In the genomic region with DNA sequence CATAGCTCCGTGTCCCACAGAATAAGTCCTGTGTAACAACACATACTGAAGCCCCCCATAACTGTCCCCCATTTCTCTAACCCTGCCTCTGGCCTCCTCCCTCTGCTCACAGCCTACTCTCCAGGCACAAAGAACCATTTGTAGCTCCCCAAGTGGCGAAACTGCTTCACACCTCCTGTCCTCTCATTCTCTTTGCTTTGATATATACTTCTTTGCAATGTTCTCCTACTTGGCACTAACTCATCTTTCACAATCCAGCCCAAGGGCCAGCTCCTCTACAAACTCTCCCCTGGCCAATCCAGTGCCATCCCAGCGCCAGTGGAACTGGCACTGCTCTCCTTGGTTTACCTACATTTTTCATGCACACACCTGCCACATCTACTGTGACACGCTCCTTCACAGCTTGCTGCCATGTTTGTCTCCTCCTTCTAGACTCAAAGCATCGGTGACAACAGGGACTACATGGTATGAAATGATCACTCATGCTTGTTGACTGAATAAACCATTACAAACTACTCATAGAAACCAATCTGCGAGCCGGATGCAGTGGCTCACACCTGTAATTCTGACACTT, we compare ENCODE assay signal across 13 cellular contexts. TPM values are rescaled to one million over a fixed set of nuclear protein-coding genes. Genes with fewer than 3 reads are reported as not detected.
DNase-seq lines count a peak whose midpoint lies in the region; ATAC-seq and TF ChIP-seq lines count a peak whose summit lies in the region.
"Had no signal": no experiment of that assay in that cellular context is flagged by ENCODE, and none has a peak within 500 bp of the region (broad histone marks: within the 10 kb centered on the region; RNA-seq: fewer than 3 reads in every experiment).

No MANE protein-coding gene starts in this region.

- no peaks in the 10 kb centered on the region for H3K9me3 Mint-ChIP-seq in activated CD4-positive, alpha-beta memory T cell treated with anti-CD3 and anti-CD28 coated beads for 36 hours
- H3K9me3 Mint-ChIP-seq in activated CD4-positive, alpha-beta memory T cell treated with anti-CD3 and anti-CD28 coated beads, Interleukin-2, amount 10 ng/mL, durations not matched to agents 7 days and 5 days: no peaks in the 10 kb centered on the region
- no peaks in the 10 kb centered on the region for H3K9me3 Mint-ChIP-seq in GM23338
- H3K9me3 Mint-ChIP-seq: T-helper 2 cell treated with Interferon-gamma antibody and Interleukin-4, amounts not matched to agents 5 μg/mL and 100 μg/mL, for 36 hours had no signal

- H4K20me1 ChIP-seq in GM23338 (replicated peaks; ENCODE audit: insufficient read depth): peaks cover 16% of the 10 kb centered on the region

- H3K36me3 ChIP-seq in GM23338 (ENCODE audit: insufficient read depth) (no peaks in the 10 kb centered on the region), neutrophil (no peaks in the 10 kb centered on the region)
- H3K36me3 ChIP-seq: upper lobe of left lung had no signal

- no peaks in the 10 kb centered on the region for H3K27me3 Mint-ChIP-seq in activated CD4-positive, alpha-beta memory T cell treated with anti-CD3 and anti-CD28 coated beads for 36 hours
- H3K27me3 Mint-ChIP-seq in activated CD4-positive, alpha-beta memory T cell treated with anti-CD3 and anti-CD28 coated beads, Interleukin-2, amount 10 ng/mL, durations not matched to agents 7 days and 5 days: no peaks in the 10 kb centered on the region
- peaks cover under 1% of the 10 kb centered on the region for H3K27me3 Mint-ChIP-seq in GM23338 (ENCODE audit: insufficient read depth, low read depth, poor library complexity)

- H3K4me3 ChIP-seq in GM23338 (no peak overlapping the region), astrocyte of the spinal cord (ENCODE audit: low read depth, low read length) (no peak overlapping the region), neutrophil (ENCODE audit: low read depth in 1 of 2, low read length in 1 of 2) (no peak overlapping the region)
- H3K4me3 ChIP-seq: upper lobe of left lung had no signal

- POLR2A ChIA-PET in activated CD4-positive, alpha-beta memory T cell treated with anti-CD3 and anti-CD28 coated beads for 36 hours (lab: Charles Lee): interaction anchor here (0.9 to 18.3 kb wide), 6 partner anchors 9 to 388 kb away, joined by 4 to 481 read pairs (median 8); no protein-coding TSS in a partner anchor
- POLR2A ChIA-PET in activated CD4-positive, alpha-beta memory T cell treated with anti-CD3 and anti-CD28 coated beads, Interleukin-2, amount 10 ng/mL, durations not matched to agents 7 days and 5 days (lab: Charles Lee): interaction anchor here (0.7 to 31.8 kb wide), 7 partner anchors 8 to 50 kb away, joined by 6 to 861 read pairs (median 9); a partner anchor contains a TSS

- peaks cover 13% of the 10 kb centered on the region for H3K79me2 ChIP-seq in GM23338 (replicated peaks; ENCODE audit: insufficient read depth)

- no peaks in the 10 kb centered on the region for H3K4me1 ChIP-seq in GM23338 (ENCODE audit: insufficient read depth)
- H3K4me1 ChIP-seq in neutrophil (ENCODE audit: control insufficient read depth in 1 of 2, insufficient read depth in 1 of 2, low read depth in 1 of 2, low read length in 1 of 2): peaks cover 13 to 35% of the 10 kb centered on the region in 2 experiments

- TF ChIP-seq CTCF in GM23338 (conservative IDR thresholded peaks at IDR 0.05; ENCODE audit: low read depth in 2 of 2) (peak; percentile 30 to 43; a peak in 1 of 4 replicates), astrocyte of the spinal cord (IDR thresholded peaks at IDR 0.05; ENCODE audit: low read depth, low read length) (peak; percentile 10), neutrophil (IDR thresholded peaks at IDR 0.05) (no peak)

- H3K27me3 ChIP-seq in GM23338 (ENCODE audit: insufficient read depth) (no peaks in the 10 kb centered on the region), neutrophil (no peaks in the 10 kb centered on the region)
- H3K27me3 ChIP-seq: upper lobe of left lung had no signal

- peaks cover 42% of the 10 kb centered on the region for H3K4me1 Mint-ChIP-seq in activated CD4-positive, alpha-beta memory T cell treated with anti-CD3 and anti-CD28 coated beads for 36 hours (ENCODE audit: low read depth)
- H3K4me1 Mint-ChIP-seq in activated CD4-positive, alpha-beta memory T cell treated with anti-CD3 and anti-CD28 coated beads, Interleukin-2, amount 10 ng/mL, durations not matched to agents 7 days and 5 days: peaks cover 48% of the 10 kb centered on the region
- H3K4me1 Mint-ChIP-seq in GM23338: peaks cover 5% of the 10 kb centered on the region; the same call in 1 of the 3 replicates

- no peaks in the 10 kb centered on the region for H3F3A ChIP-seq in GM23338 (replicated peaks; ENCODE audit: low read depth)

- H2AFZ ChIP-seq in GM23338: no peak overlapping the region

- H3K36me3 Mint-ChIP-seq in activated CD4-positive, alpha-beta memory T cell treated with anti-CD3 and anti-CD28 coated beads for 36 hours: peaks cover 22% of the 10 kb centered on the region
- H3K36me3 Mint-ChIP-seq in activated CD4-positive, alpha-beta memory T cell treated with anti-CD3 and anti-CD28 coated beads, Interleukin-2, amount 10 ng/mL, durations not matched to agents 7 days and 5 days (ENCODE audit: low read depth): peaks cover 34% of the 10 kb centered on the region
- no peaks in the 10 kb centered on the region for H3K36me3 Mint-ChIP-seq in GM23338 (ENCODE audit: low read depth)

- H3K4me2 ChIP-seq in GM23338: no peak overlapping the region

- intact Hi-C loops in activated CD4-positive, alpha-beta memory T cell treated with anti-CD3 and anti-CD28 coated beads for 36 hours (cut with micrococcal nuclease): no loop called here

- H3K27ac ChIP-seq in GM23338 (ENCODE audit: low read depth): no peak overlapping the region
- H3K27ac ChIP-seq in neutrophil: peak overlapping the region; percentile 17
- H3K27ac ChIP-seq: upper lobe of left lung had no signal

- H3K9me2 ChIP-seq in GM23338 (ENCODE audit: insufficient read depth): no peaks in the 10 kb centered on the region

- no peak overlapping the region for H3K4me3 Mint-ChIP-seq in activated CD4-positive, alpha-beta memory T cell treated with anti-CD3 and anti-CD28 coated beads for 36 hours
- no peak overlapping the region for H3K4me3 Mint-ChIP-seq in activated CD4-positive, alpha-beta memory T cell treated with anti-CD3 and anti-CD28 coated beads, Interleukin-2, amount 10 ng/mL, durations not matched to agents 7 days and 5 days
- H3K4me3 Mint-ChIP-seq in GM23338: no peak overlapping the region
- H3K4me3 Mint-ChIP-seq: T-helper 2 cell treated with Interferon-gamma antibody and Interleukin-4, amounts not matched to agents 5 μg/mL and 100 μg/mL, for 36 hours had no signal

- peak; percentile 62 for DNase-seq in activated CD4-positive, alpha-beta memory T cell treated with anti-CD3 and anti-CD28 coated beads for 36 hours
- no peak for DNase-seq in activated CD4-positive, alpha-beta memory T cell treated with anti-CD3 and anti-CD28 coated beads, Interleukin-2, amount 10 ng/mL, durations not matched to agents 7 days and 5 days
- DNase-seq in GM23338 (ENCODE audit: low spot score): peak; percentile 45
- no peak for DNase-seq in astrocyte of the spinal cord (ENCODE audit: low read depth, low spot score)
- no peak for DNase-seq in NCI-H1092 treated with DMSO at 0.1 percent for 48 hours (lab: John Stamatoyannopoulos, UW)
- no peak for DNase-seq in hippocampal formation (lab: John Stamatoyannopoulos, UW)
- DNase-seq in MV-4-11 (lab: John Stamatoyannopoulos, UW): no peak
- DNase-seq: NCI-H1105, NCI-H446 treated with DMSO at 0.1 percent for 48 hours, RPMI8226, upper lobe of left lung had no signal

- in situ Hi-C loops in astrocyte of the spinal cord (cut with HindIII; ENCODE audit: low sequenced_read_pairs): no loop called here

- no peak overlapping the region for H3K27ac Mint-ChIP-seq in activated CD4-positive, alpha-beta memory T cell treated with anti-CD3 and anti-CD28 coated beads for 36 hours
- H3K27ac Mint-ChIP-seq in activated CD4-positive, alpha-beta memory T cell treated with anti-CD3 and anti-CD28 coated beads, Interleukin-2, amount 10 ng/mL, durations not matched to agents 7 days and 5 days: no peak overlapping the region
- no peak overlapping the region for H3K27ac Mint-ChIP-seq in GM23338
- H3K27ac Mint-ChIP-seq: T-helper 2 cell treated with Interferon-gamma antibody and Interleukin-4, amounts not matched to agents 5 μg/mL and 100 μg/mL, for 36 hours had no signal

- no peaks in the 10 kb centered on the region for H3K9me3 ChIP-seq in neutrophil
- H3K9me3 ChIP-seq: upper lobe of left lung had no signal

- CTCF ChIA-PET in activated CD4-positive, alpha-beta memory T cell treated with anti-CD3 and anti-CD28 coated beads for 36 hours (lab: Charles Lee): interaction anchor here (1.0 to 4.3 kb wide), 7 partner anchors 10 to 60 kb away, joined by 3 to 29 read pairs (median 4); no protein-coding TSS in a partner anchor
- CTCF ChIA-PET in activated CD4-positive, alpha-beta memory T cell treated with anti-CD3 and anti-CD28 coated beads, Interleukin-2, amount 10 ng/mL, durations not matched to agents 7 days and 5 days (lab: Charles Lee): interaction anchor here (1.0 to 4.7 kb wide), 11 partner anchors 10 to 60 kb away, joined by 3 to 40 read pairs (median 5); no protein-coding TSS in a partner anchor

- ATAC-seq in GM23338: peak; percentile 65

TF ChIP-seq in GM23338, 12 proteins besides CTCF, POLR2A, EP300 and RAD21:
- TF ChIP-seq EZH2 (IDR thresholded peaks at IDR 0.05; ENCODE audit: low read depth, unreplicated experiment) (no peak), CREB1 (CRISPR knock-in tag; IDR thresholded peaks at IDR 0.05; ENCODE audit: low read depth) (no peak), STAT1 (IDR thresholded peaks at IDR 0.05; ENCODE audit: unreplicated experiment) (no peak)

RNA-seq across cellular contexts. Expression of a gene that starts 12.8 kb away (rescaled TPM):
- 100 to 1,000 TPM; 184 to 204 TPM for total RNA-seq in activated CD4-positive, alpha-beta memory T cell treated with anti-CD3 and anti-CD28 coated beads for 36 hours
- 100 to 1,000 TPM; 288 to 309 TPM for total RNA-seq in activated CD4-positive, alpha-beta memory T cell treated with anti-CD3 and anti-CD28 coated beads, Interleukin-2, amount 10 ng/mL, durations not matched to agents 7 days and 5 days
- total RNA-seq in GM23338 (2014; rRNA removed; shearing (Covaris generic)): 14.5 and 21.2 TPM in 2 replicates
- 12.2 and 13.8 TPM in 2 replicates for polyA plus RNA-seq in GM23338 (2016; fragmentation: Nextera tagmentation; extraction: Ambion mirVana)

Comparison
In these comparisons a context has a peak if more than half of its experiments do, and no peak if none do; other contexts are left out.
1. DNase-seq: peak in activated CD4-positive, alpha-beta memory T cell treated with anti-CD3 and anti-CD28 coated beads for 36 hours (single experiment) and GM23338 (single experiment); none in activated CD4-positive, alpha-beta memory T cell treated with anti-CD3 and anti-CD28 coated beads, Interleukin-2, amount 10 ng/mL, durations not matched to agents 7 days and 5 days (single experiment), astrocyte of the spinal cord (single experiment), NCI-H1092 treated with DMSO at 0.1 percent for 48 hours (single experiment), hippocampal formation (0 of 2) and MV-4-11 (single experiment).